1 cellular context compared by ENCODE assay signal in the genomic region with DNA sequence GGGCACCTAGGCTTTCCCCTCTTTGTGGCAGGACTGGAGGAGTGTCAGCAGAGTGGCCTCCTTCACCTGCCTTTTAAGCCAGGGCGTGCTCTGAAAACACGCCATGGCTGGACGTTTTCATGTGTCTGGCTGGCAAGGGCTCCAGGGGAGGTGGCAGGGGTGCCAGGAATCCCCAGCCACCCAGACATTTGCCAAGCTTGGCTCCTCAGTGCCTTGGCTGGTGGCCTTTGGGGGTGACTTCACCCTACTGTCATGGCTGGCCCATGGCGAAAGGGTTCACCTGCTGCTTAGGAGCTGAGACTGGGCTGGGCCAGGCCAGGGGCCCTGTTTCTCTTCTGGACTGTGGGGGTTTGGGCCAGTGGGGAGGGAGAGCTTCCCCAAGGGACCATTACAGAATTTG.
TF ChIP-seq lines count a peak whose summit lies in the region.

No MANE protein-coding gene starts in this region.

TF ChIP-seq in HepG2, 621 proteins besides CTCF, POLR2A, EP300 and RAD21 (continued from another document):
- TF ChIP-seq, protein P1, sequence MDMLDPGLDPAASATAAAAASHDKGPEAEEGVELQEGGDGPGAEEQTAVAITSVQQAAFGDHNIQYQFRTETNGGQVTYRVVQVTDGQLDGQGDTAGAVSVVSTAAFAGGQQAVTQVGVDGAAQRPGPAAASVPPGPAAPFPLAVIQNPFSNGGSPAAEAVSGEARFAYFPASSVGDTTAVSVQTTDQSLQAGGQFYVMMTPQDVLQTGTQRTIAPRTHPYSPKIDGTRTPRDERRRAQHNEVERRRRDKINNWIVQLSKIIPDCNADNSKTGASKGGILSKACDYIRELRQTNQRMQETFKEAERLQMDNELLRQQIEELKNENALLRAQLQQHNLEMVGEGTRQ (IDR thresholded peaks at IDR 0.05; ENCODE audit: low read depth, low read length): no peak
- TF ChIP-seq, protein P1 (CRISPR knock-in tag; IDR thresholded peaks at IDR 0.05; ENCODE audit: borderline replicate concordance): no peak
- TF ChIP-seq ARID4A (CRISPR knock-in tag; IDR thresholded peaks at IDR 0.05; ENCODE audit: borderline replicate concordance) (no peak), NFIC (IDR thresholded peaks at IDR 0.05; ENCODE audit: low read length) (no peak), KLF9 (CRISPR knock-in tag; IDR thresholded peaks at IDR 0.05; ENCODE audit: low read depth) (no peak)
- TF ChIP-seq, protein P2, sequence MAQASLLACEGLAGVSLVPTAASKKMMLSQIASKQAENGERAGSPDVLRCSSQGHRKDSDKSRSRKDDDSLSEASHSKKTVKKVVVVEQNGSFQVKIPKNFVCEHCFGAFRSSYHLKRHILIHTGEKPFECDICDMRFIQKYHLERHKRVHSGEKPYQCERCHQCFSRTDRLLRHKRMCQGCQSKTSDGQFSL (CRISPR knock-in tag; IDR thresholded peaks at IDR 0.05): no peak
